In the genomic region with DNA sequence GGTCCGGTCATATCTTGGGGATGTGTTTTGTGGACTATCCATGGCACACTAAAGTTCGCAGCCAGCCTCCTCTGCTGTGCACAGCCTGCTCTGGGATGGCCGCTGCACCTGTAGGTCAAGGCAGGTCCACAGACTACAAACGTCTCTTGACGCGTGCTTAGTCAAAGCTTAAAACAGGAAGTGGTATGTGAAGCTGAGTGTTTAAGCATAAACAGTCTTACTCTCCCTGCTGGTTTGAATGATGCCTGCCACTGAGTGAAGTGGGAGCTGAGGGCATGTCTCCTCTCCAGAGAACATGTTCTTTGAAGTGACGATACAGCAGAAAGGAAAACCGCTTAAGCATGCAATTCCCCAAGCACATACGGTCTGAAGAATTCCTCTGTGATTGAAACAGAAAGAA, we compare ENCODE assay signal across 8 cellular contexts.
DNase-seq lines count a peak whose midpoint lies in the region; ATAC-seq and TF ChIP-seq lines count a peak whose summit lies in the region.

No MANE protein-coding gene starts in this region.

- H3K27me3 Mint-ChIP-seq in type B pancreatic cell (no peaks in the 10 kb centered on the region), mesothelial cell of epicardium (ENCODE audit: low read depth) (peaks cover 2% of the 10 kb centered on the region)

- peaks cover 45% of the 10 kb centered on the region for H3K4me1 Mint-ChIP-seq in type B pancreatic cell (ENCODE audit: unreplicated experiment)
- H3K4me1 Mint-ChIP-seq in mesothelial cell of epicardium = peaks cover 20% of the 10 kb centered on the region

- peak overlapping the region; percentile 56 for H3K4me2 ChIP-seq in OCI-LY1 (ENCODE audit: low read length)

- H3K27ac Mint-ChIP-seq in type B pancreatic cell = no peak overlapping the region
- H3K27ac Mint-ChIP-seq in mesothelial cell of epicardium = no peak overlapping the region

- H2AFZ ChIP-seq in OCI-LY1 (ENCODE audit: low read length) = peak overlapping the region; percentile 48; the same call in 1 of the 2 replicates

- H3K27me3 ChIP-seq in OCI-LY1 (ENCODE audit: insufficient read depth, low read length) (no peaks in the 10 kb centered on the region), brain microvascular endothelial cell (replicated peaks) (no peaks in the 10 kb centered on the region), upper lobe of right lung (no peaks in the 10 kb centered on the region)

- peak overlapping the region; percentile 96 for H3K27ac ChIP-seq in OCI-LY1 (ENCODE audit: low read depth, low read length, poor library complexity, severe bottlenecking)
- H3K27ac ChIP-seq in brain microvascular endothelial cell = no peak overlapping the region
- no peak overlapping the region for H3K27ac ChIP-seq in upper lobe of right lung

- intact Hi-C loops in upper lobe of right lung (cut with DNase I) = no loop called here

- in situ Hi-C loops in brain microvascular endothelial cell (cut with HindIII; ENCODE audit: low pct_ligation_motif_present, low sequenced_read_pairs) = loop anchor here (25.0 kb wide), 1 partner anchor 235 kb away; no protein-coding TSS in a partner anchor

- H3F3A ChIP-seq in OCI-LY1 (ENCODE audit: insufficient read depth, low read length) = no peaks in the 10 kb centered on the region

- H3K36me3 Mint-ChIP-seq in type B pancreatic cell = no peaks in the 10 kb centered on the region
- no peaks in the 10 kb centered on the region for H3K36me3 Mint-ChIP-seq in mesothelial cell of epicardium

- peak overlapping the region; percentile 43 for H3K9ac ChIP-seq in OCI-LY1 (ENCODE audit: low read length)

- H4K20me1 ChIP-seq in OCI-LY1 (ENCODE audit: insufficient read depth, low read length) = no peaks in the 10 kb centered on the region

- DNase-seq in A172 (ENCODE audit: low spot score) = peak; percentile 25
- DNase-seq in brain microvascular endothelial cell = peak; percentile 45
- no peak for DNase-seq in upper lobe of right lung
- DNase-seq in type B pancreatic cell (ENCODE audit: extremely low spot score, unreplicated experiment) = no peak
- DNase-seq in mesothelial cell of epicardium (ENCODE audit: low spot score in 2 of 2, unreplicated experiment in 2 of 2) = no peak

- ATAC-seq in GM18858 (IDR thresholded peaks at IDR 0.05; ENCODE audit: unreplicated experiment) (peak; percentile 96), HG02981 (IDR thresholded peaks at IDR 0.05; ENCODE audit: unreplicated experiment) (peak; percentile 93), upper lobe of right lung (peak; percentile 77)

- H3K9me2 ChIP-seq in OCI-LY1 (ENCODE audit: low read depth, low read length) = no peaks in the 10 kb centered on the region

- H3K4me1 ChIP-seq in OCI-LY1 (ENCODE audit: insufficient read depth, low read length, severe bottlenecking) (peaks cover 28% of the 10 kb centered on the region), upper lobe of right lung (no peaks in the 10 kb centered on the region)

- H3K9me3 Mint-ChIP-seq in type B pancreatic cell (no peaks in the 10 kb centered on the region), mesothelial cell of epicardium (no peaks in the 10 kb centered on the region)

- H3K4me3 Mint-ChIP-seq in type B pancreatic cell = no peak overlapping the region
- H3K4me3 Mint-ChIP-seq in mesothelial cell of epicardium = no peak overlapping the region

- no peaks in the 10 kb centered on the region for H3K79me2 ChIP-seq in OCI-LY1 (ENCODE audit: insufficient read depth, low read length)

- H3K36me3 ChIP-seq in OCI-LY1 (ENCODE audit: insufficient read depth, low read length) = no peaks in the 10 kb centered on the region
- H3K36me3 ChIP-seq in brain microvascular endothelial cell (replicated peaks) = no peaks in the 10 kb centered on the region
- H3K36me3 ChIP-seq in upper lobe of right lung = no peaks in the 10 kb centered on the region

- TF ChIP-seq CTCF in OCI-LY1 (IDR thresholded peaks at IDR 0.05; ENCODE audit: low read length) (no peak), brain microvascular endothelial cell (IDR thresholded peaks at IDR 0.05; ENCODE audit: low read depth, low read length, missing control alignments) (peak; percentile 30), upper lobe of right lung (IDR thresholded peaks at IDR 0.05) (no peak), type B pancreatic cell (conservative IDR thresholded peaks at IDR 0.05) (no peak), mesothelial cell of epicardium (IDR thresholded peaks at IDR 0.05; ENCODE audit: unreplicated experiment) (no peak)

- H3K9me3 ChIP-seq in OCI-LY1 (ENCODE audit: low read length) (no peaks in the 10 kb centered on the region), upper lobe of right lung (no peaks in the 10 kb centered on the region)

- H3K4me3 ChIP-seq in OCI-LY1 (ENCODE audit: low read depth, low read length, poor library complexity, severe bottlenecking) = peak overlapping the region; percentile 36
- no peak overlapping the region for H3K4me3 ChIP-seq in brain microvascular endothelial cell (ENCODE audit: low read depth, low read length)
- peak overlapping the region; percentile 7 for H3K4me3 ChIP-seq in upper lobe of right lung

Comparison
In these comparisons a context has a peak if more than half of its experiments do, and no peak if none do; other contexts are left out.
1. DNase-seq: peak in A172 (single experiment) and brain microvascular endothelial cell (single experiment); none in upper lobe of right lung (single experiment), type B pancreatic cell (single experiment) and mesothelial cell of epicardium (0 of 2).
2. Peak in every context shown above with its lines, with median percentiles within 50 percentile points of each other: ATAC-seq.